Comparison of ENCODE assay signal across 13 cellular contexts in genomic region chr9:99192786-99193465, GRCh38. TPM values are rescaled to one million over a fixed set of nuclear protein-coding genes. Genes with fewer than 3 reads are reported as not detected.
A peak's percentile ranks its signal among the peaks of the same experiment; 100 is the strongest.
DNase-seq lines count a peak whose midpoint lies in the region; ATAC-seq and TF ChIP-seq lines count a peak whose summit lies in the region.
"Had no signal": no experiment of that assay in that cellular context is flagged by ENCODE, and none has a peak within 500 bp of the region (broad histone marks: within the 10 kb centered on the region; RNA-seq: fewer than 3 reads in every experiment).

No MANE protein-coding gene starts in this region.

- DNase-seq in DND-41: no peak
- DNase-seq in IMR-90: peak; percentile 24
- DNase-seq in activated CD8-positive, alpha-beta T cell treated with anti-CD3 and anti-CD28 coated beads for 36 hours: no peak
- DNase-seq in mesenchymal stem cell: peak; percentile 15
- DNase-seq in activated naive CD4-positive, alpha-beta T cell treated with anti-CD3 and anti-CD28 coated beads, Interleukin-2, amount 50 U/mL, for 16 hours: no peak
- no peak for DNase-seq in stimulated activated effector memory CD8-positive, alpha-beta T cell treated with anti-CD3 and anti-CD28 coated beads, Interleukin-12 subunit alpha, Interleukin-12 subunit beta, amount 100 ng/mL, for 72 hours (ENCODE audit: low spot score in 2 of 2)
- DNase-seq: Karpas-422; left lung; NCI-H526 treated with DMSO at 0.1 percent for 48 hours; ovary; stimulated activated CD4-positive, alpha-beta T cell treated with anti-CD3 and anti-CD28 coated beads, Interleukin-4, amount 100 ng/mL, for 1 hour; T1000 had no signal

- H3K23ac ChIP-seq in IMR-90 (ENCODE audit: low read depth, low read length): no peak overlapping the region
- no peak overlapping the region for H3K23ac ChIP-seq in mesenchymal stem cell (ENCODE audit: low read length in 2 of 2)

- dilution Hi-C loops in IMR-90 (cut with HindIII; ENCODE audit: low sequenced_read_pairs, unreplicated experiment): no loop called here

- H3K18ac ChIP-seq in IMR-90 (ENCODE audit: low read depth, low read length) (no peak overlapping the region), mesenchymal stem cell (ENCODE audit: low read depth in 1 of 2, low read length in 2 of 2) (no peak overlapping the region)

- no peaks in the 10 kb centered on the region for H3K79me2 ChIP-seq in DND-41 (ENCODE audit: insufficient read depth, low read length)

- no peak for TF ChIP-seq RAD21 in IMR-90 (IDR thresholded peaks at IDR 0.05; ENCODE audit: low read length)

- H3K27me3 ChIP-seq in DND-41 (ENCODE audit: insufficient read depth, low read length, poor library complexity) (peaks cover 12% of the 10 kb centered on the region), IMR-90 (ENCODE audit: control insufficient read depth, insufficient read depth, low read length) (peaks cover 8% of the 10 kb centered on the region), mesenchymal stem cell (ENCODE audit: control insufficient read depth in 1 of 2, insufficient read depth in 1 of 2, low read length in 2 of 2) (peaks cover 42 to 63% of the 10 kb centered on the region in 2 experiments)
- H3K27me3 ChIP-seq: left lung, ovary had no signal

- no peak overlapping the region for H2BK120ac ChIP-seq in IMR-90 (ENCODE audit: low read depth, low read length)
- no peak overlapping the region for H2BK120ac ChIP-seq in mesenchymal stem cell (ENCODE audit: low read depth, low read length)

- H3K14ac ChIP-seq in IMR-90 (replicated peaks; ENCODE audit: low read depth, low read length) (no peak overlapping the region), mesenchymal stem cell (ENCODE audit: low read length in 2 of 2) (no peak overlapping the region)

- no peak for TF ChIP-seq POLR2A in IMR-90 (IDR thresholded peaks at IDR 0.05; ENCODE audit: low read depth, low read length)

- intact Hi-C loops in IMR-90 (cut with micrococcal nuclease): no loop called here
- intact Hi-C loops in activated CD8-positive, alpha-beta T cell treated with anti-CD3 and anti-CD28 coated beads for 36 hours (cut with micrococcal nuclease): no loop called here

- no peak overlapping the region for H4K5ac ChIP-seq in IMR-90 (ENCODE audit: low read depth, low read length)

- H3K4me2 ChIP-seq in DND-41 (ENCODE audit: insufficient read depth, low read length): no peak overlapping the region
- H3K4me2 ChIP-seq in IMR-90 (ENCODE audit: low read depth, low read length): no peak overlapping the region
- no peak overlapping the region for H3K4me2 ChIP-seq in mesenchymal stem cell (ENCODE audit: low read length, poor library complexity, severe bottlenecking)

- H2AFZ ChIP-seq in DND-41 (ENCODE audit: low read depth, low read length) (no peak overlapping the region), IMR-90 (replicated peaks; ENCODE audit: low read length, poor library complexity) (no peak overlapping the region), mesenchymal stem cell (ENCODE audit: low read depth, low read length) (no peak overlapping the region)

- ATAC-seq in DND-41 (ENCODE audit: insufficient read depth, low read depth) (no peak; the same call in 2 of the 3 replicates), IMR-90 (ENCODE audit: low read depth) (peak; percentile 32; the same call in 1 of the 2 replicates), GM21737 (IDR thresholded peaks at IDR 0.05; ENCODE audit: unreplicated experiment) (no peak)
- peak; percentile 48 for ATAC-seq in activated CD8-positive, alpha-beta T cell treated with anti-CD3 and anti-CD28 coated beads for 36 hours
- no peak for ATAC-seq in stimulated activated effector memory CD8-positive, alpha-beta T cell treated with anti-CD3 and anti-CD28 coated beads, Interleukin-12 subunit alpha, Interleukin-12 subunit beta, amount 100 ng/mL, for 72 hours
- ATAC-seq: left lung had no signal

- H2BK15ac ChIP-seq in IMR-90 (ENCODE audit: low read depth, low read length): no peak overlapping the region
- H2BK15ac ChIP-seq in mesenchymal stem cell (ENCODE audit: low read depth, poor library complexity, severe bottlenecking): no peak overlapping the region

- H3K4me3 ChIP-seq in DND-41 (ENCODE audit: low read depth in 1 of 2, low read length in 2 of 2) (no peak overlapping the region), IMR-90 (ENCODE audit: insufficient read depth, low read depth, low read length) (no peak overlapping the region), mesenchymal stem cell (ENCODE audit: insufficient read depth in 1 of 2, low read depth in 1 of 2, low read length in 2 of 2) (peak overlapping the region in 1 of 2 experiments; percentile 3)
- H3K4me3 ChIP-seq: left lung, ovary had no signal

- H3K4me1 ChIP-seq in DND-41 (ENCODE audit: insufficient read depth, low read length): no peaks in the 10 kb centered on the region
- peaks cover 4% of the 10 kb centered on the region for H3K4me1 ChIP-seq in IMR-90 (ENCODE audit: control insufficient read depth, insufficient read depth, low read length)
- H3K4me1 ChIP-seq in mesenchymal stem cell (ENCODE audit: control insufficient read depth, insufficient read depth, low read depth, low read length): no peaks in the 10 kb centered on the region
- H3K4me1 ChIP-seq: left lung had no signal

- H2BK20ac ChIP-seq in IMR-90 (ENCODE audit: low read depth, low read length): no peak overlapping the region

- H2AK5ac ChIP-seq in IMR-90 (ENCODE audit: low read depth, low read length) (no peak overlapping the region), mesenchymal stem cell (ENCODE audit: low read length, severe bottlenecking) (no peak overlapping the region)

- POLR2A ChIA-PET in IMR-90 (lab: Charles Lee; ENCODE audit: unreplicated experiment): no interaction called here
- POLR2A ChIA-PET in activated CD8-positive, alpha-beta T cell treated with anti-CD3 and anti-CD28 coated beads for 36 hours (lab: Charles Lee): no interaction called here

- no peaks in the 10 kb centered on the region for H3K9me1 ChIP-seq in IMR-90 (ENCODE audit: insufficient read depth, low read length)

- H3K27me3 Mint-ChIP-seq in activated CD8-positive, alpha-beta T cell treated with anti-CD3 and anti-CD28 coated beads for 36 hours: peaks cover 9% of the 10 kb centered on the region

- H2AK9ac ChIP-seq in IMR-90 (replicated peaks; ENCODE audit: low read depth, low read length, poor library complexity): no peak overlapping the region

- peaks cover 3% of the 10 kb centered on the region for H3K9me3 Mint-ChIP-seq in activated CD8-positive, alpha-beta T cell treated with anti-CD3 and anti-CD28 coated beads for 36 hours
- H3K9me3 Mint-ChIP-seq in stimulated activated effector memory CD8-positive, alpha-beta T cell treated with anti-CD3 and anti-CD28 coated beads, Interleukin-12 subunit alpha, Interleukin-12 subunit beta, amount 100 ng/mL, for 72 hours: no peaks in the 10 kb centered on the region

- 80% methylated on average over 1 of the region's 5 CpGs; no CpG with 5 or more reads in 1 of the 2 experiments for WGBS in IMR-90 (ENCODE audit: extremely low coverage in 2 of 2, insufficient read length in 1 of 2), 2 experiments
- 52% methylated on average over 4 of the region's 5 CpGs for WGBS in mesenchymal stem cell

- no peaks in the 10 kb centered on the region for H4K20me1 ChIP-seq in DND-41 (ENCODE audit: insufficient read depth, low read length)
- no peaks in the 10 kb centered on the region for H4K20me1 ChIP-seq in IMR-90 (ENCODE audit: insufficient read depth, low read length)

- in situ Hi-C loops in IMR-90 (cut with MboI; ENCODE audit: low sequenced_read_pairs): loop anchor here (25.0 kb wide), 1 partner anchor 1394 kb away; the partner anchor contains the start of gene CAVIN4

- H3K4me3 Mint-ChIP-seq in activated CD8-positive, alpha-beta T cell treated with anti-CD3 and anti-CD28 coated beads for 36 hours: no peak overlapping the region
- H3K4me3 Mint-ChIP-seq in stimulated activated effector memory CD8-positive, alpha-beta T cell treated with anti-CD3 and anti-CD28 coated beads, Interleukin-12 subunit alpha, Interleukin-12 subunit beta, amount 100 ng/mL, for 72 hours: no peak overlapping the region

- H3K36me3 ChIP-seq in DND-41 (ENCODE audit: insufficient read depth, low read length) (no peaks in the 10 kb centered on the region), IMR-90 (ENCODE audit: control insufficient read depth, insufficient read depth, low read length) (no peaks in the 10 kb centered on the region), mesenchymal stem cell (ENCODE audit: control insufficient read depth in 1 of 2, insufficient read depth in 2 of 2, low read depth in 1 of 2, low read length in 2 of 2) (no peaks in the 10 kb centered on the region)
- H3K36me3 ChIP-seq: left lung, ovary had no signal

- no TSS peak for BruUV-seq in IMR-90 (replicated peaks; lab: Mats Ljungman, UMichigan)

- H3K9ac ChIP-seq in DND-41 (ENCODE audit: low read depth, low read length) (no peak overlapping the region), IMR-90 (ENCODE audit: low read depth, low read length) (no peak overlapping the region), mesenchymal stem cell (ENCODE audit: low read length) (peak overlapping the region; percentile 17)

- no peak overlapping the region for H2BK12ac ChIP-seq in mesenchymal stem cell (ENCODE audit: low read length in 2 of 2)

- H3K9me3 ChIP-seq in DND-41 (ENCODE audit: insufficient read depth, low read length, severe bottlenecking) (no peaks in the 10 kb centered on the region), IMR-90 (ENCODE audit: control insufficient read depth, insufficient read depth, low read length) (peaks cover 7% of the 10 kb centered on the region), mesenchymal stem cell (ENCODE audit: control insufficient read depth, low read length) (peaks cover 7% of the 10 kb centered on the region)
- H3K9me3 ChIP-seq: left lung, ovary had no signal

- TF ChIP-seq CTCF in DND-41 (IDR thresholded peaks at IDR 0.05; ENCODE audit: borderline replicate concordance, extremely low read depth, low read length, poor library complexity, severe bottlenecking) (peak; percentile 23), IMR-90 (conservative IDR thresholded peaks at IDR 0.05; ENCODE audit: low read depth, low read length) (0 out of 2 replicates have a peak, but pooled peaks have one; percentile 23)
- no peak for TF ChIP-seq CTCF in activated CD8-positive, alpha-beta T cell treated with anti-CD3 and anti-CD28 coated beads for 36 hours (IDR thresholded peaks at IDR 0.05)

- H3K56ac ChIP-seq in IMR-90 (ENCODE audit: extremely low read depth, insufficient read depth, low read length): no peak overlapping the region

- CTCF ChIA-PET in IMR-90 (lab: Yijun Ruan, JAX): no interaction called here
- CTCF ChIA-PET in activated CD8-positive, alpha-beta T cell treated with anti-CD3 and anti-CD28 coated beads for 36 hours (lab: Charles Lee): interaction anchor here (1.0 to 5.3 kb wide), 4 partner anchors 8 to 39 kb away, joined by 3 to 32 read pairs (median 4); no protein-coding TSS in a partner anchor

- H4K8ac ChIP-seq in IMR-90 (ENCODE audit: low read depth in 2 of 2, low read length in 2 of 2): no peak overlapping the region
- no peak overlapping the region for H4K8ac ChIP-seq in mesenchymal stem cell (ENCODE audit: low read length)

- no peaks in the 10 kb centered on the region for H3K36me3 Mint-ChIP-seq in activated CD8-positive, alpha-beta T cell treated with anti-CD3 and anti-CD28 coated beads for 36 hours (ENCODE audit: low read depth)
- H3K36me3 Mint-ChIP-seq in stimulated activated effector memory CD8-positive, alpha-beta T cell treated with anti-CD3 and anti-CD28 coated beads, Interleukin-12 subunit alpha, Interleukin-12 subunit beta, amount 100 ng/mL, for 72 hours: no peaks in the 10 kb centered on the region

- no peak overlapping the region for H2BK5ac ChIP-seq in IMR-90 (ENCODE audit: low read depth, low read length, poor library complexity, severe bottlenecking)
- H2BK5ac ChIP-seq in mesenchymal stem cell (ENCODE audit: low read depth, low read length, poor library complexity, severe bottlenecking): no peak overlapping the region

- H3K4ac ChIP-seq in IMR-90 (ENCODE audit: low read depth, low read length) (no peak overlapping the region), mesenchymal stem cell (ENCODE audit: low read depth in 1 of 2, low read length in 2 of 2) (no peak overlapping the region)

- H3K27ac Mint-ChIP-seq in activated CD8-positive, alpha-beta T cell treated with anti-CD3 and anti-CD28 coated beads for 36 hours: no peak overlapping the region
- H3K27ac Mint-ChIP-seq in stimulated activated effector memory CD8-positive, alpha-beta T cell treated with anti-CD3 and anti-CD28 coated beads, Interleukin-12 subunit alpha, Interleukin-12 subunit beta, amount 100 ng/mL, for 72 hours: no peak overlapping the region

- H3K27ac ChIP-seq in DND-41 (ENCODE audit: low read length) (no peak overlapping the region), IMR-90 (ENCODE audit: insufficient read depth, low read length) (no peak overlapping the region), mesenchymal stem cell (ENCODE audit: low read length, poor library complexity, severe bottlenecking) (no peak overlapping the region)
- H3K27ac ChIP-seq: left lung, ovary had no signal

- no peaks in the 10 kb centered on the region for H3K79me1 ChIP-seq in IMR-90 (ENCODE audit: low read depth in 1 of 2, low read length in 2 of 2)
- no peaks in the 10 kb centered on the region for H3K79me1 ChIP-seq in mesenchymal stem cell (replicated peaks; ENCODE audit: low read length, poor library complexity, severe bottlenecking)

- H4K91ac ChIP-seq in IMR-90 (ENCODE audit: insufficient read depth, low read depth, low read length) (no peak overlapping the region), mesenchymal stem cell (ENCODE audit: low read length) (no peak overlapping the region)

- H3K4me1 Mint-ChIP-seq in activated CD8-positive, alpha-beta T cell treated with anti-CD3 and anti-CD28 coated beads for 36 hours (ENCODE audit: low read depth): peaks cover 13% of the 10 kb centered on the region
- H3K4me1 Mint-ChIP-seq in stimulated activated effector memory CD8-positive, alpha-beta T cell treated with anti-CD3 and anti-CD28 coated beads, Interleukin-12 subunit alpha, Interleukin-12 subunit beta, amount 100 ng/mL, for 72 hours: no peaks in the 10 kb centered on the region

RNA-seq across cellular contexts. Expression of gene ALG2, which starts 28.8 kb away (rescaled TPM):
- 33.9 and 38.4 TPM in 2 replicates for total RNA-seq in IMR-90 (2012; rRNA removed)
- 35.1 and 36.4 TPM in 2 replicates for polyA plus RNA-seq in IMR-90 (2012; rRNA removed)
- polyA plus RNA-seq in IMR-90 (2012; cell fraction: cytosol; rRNA removed): 28.1 and 31.3 TPM in 2 replicates
- polyA plus RNA-seq in IMR-90 (2012; cell fraction: nucleus; rRNA removed; ENCODE audit: low replicate concordance): 20.4 and 43.6 TPM in 2 replicates
- total RNA-seq in activated CD8-positive, alpha-beta T cell treated with anti-CD3 and anti-CD28 coated beads for 36 hours: 10 to 100 TPM; 24.1 to 27.0 TPM
- polyA plus RNA-seq in mesenchymal stem cell (2013, experiment 1 of 2): 42.9 TPM
- polyA plus RNA-seq in mesenchymal stem cell (2013, experiment 2 of 2): 44.0 TPM

RNA-seq across cellular contexts. Expression of gene SEC61B, which starts 29.2 kb away (rescaled TPM):
- 180 and 184 TPM in 2 replicates for total RNA-seq in IMR-90 (2012; rRNA removed)
- 281 and 285 TPM in 2 replicates for polyA plus RNA-seq in IMR-90 (2012; rRNA removed)
- 432 and 436 TPM in 2 replicates for polyA plus RNA-seq in IMR-90 (2012; cell fraction: cytosol; rRNA removed)
- polyA plus RNA-seq in IMR-90 (2012; cell fraction: nucleus; rRNA removed; ENCODE audit: low replicate concordance): 116 and 149 TPM in 2 replicates
- 100 to 1,000 TPM; 140 to 149 TPM for total RNA-seq in activated CD8-positive, alpha-beta T cell treated with anti-CD3 and anti-CD28 coated beads for 36 hours
- 670 TPM for polyA plus RNA-seq in mesenchymal stem cell (2013, experiment 1 of 2)
- 669 TPM for polyA plus RNA-seq in mesenchymal stem cell (2013, experiment 2 of 2)

Comparison
In these comparisons a context has a peak if more than half of its experiments do, and no peak if none do; other contexts are left out.
1. ATAC-seq: peak in IMR-90 (single experiment) and activated CD8-positive, alpha-beta T cell treated with anti-CD3 and anti-CD28 coated beads for 36 hours (single experiment); none in DND-41 (single experiment), stimulated activated effector memory CD8-positive, alpha-beta T cell treated with anti-CD3 and anti-CD28 coated beads, Interleukin-12 subunit alpha, Interleukin-12 subunit beta, amount 100 ng/mL, for 72 hours (single experiment) and GM21737 (single experiment).
2. DNase-seq: peak in IMR-90 (single experiment) and mesenchymal stem cell (single experiment); none in DND-41 (single experiment), activated CD8-positive, alpha-beta T cell treated with anti-CD3 and anti-CD28 coated beads for 36 hours (single experiment), activated naive CD4-positive, alpha-beta T cell treated with anti-CD3 and anti-CD28 coated beads, Interleukin-2, amount 50 U/mL, for 16 hours (single experiment) and stimulated activated effector memory CD8-positive, alpha-beta T cell treated with anti-CD3 and anti-CD28 coated beads, Interleukin-12 subunit alpha, Interleukin-12 subunit beta, amount 100 ng/mL, for 72 hours (0 of 2).